20 cellular contexts compared by ENCODE assay signal in genomic region chr17:49110504-49110903, GRCh38. TPM values are rescaled to one million over a fixed set of nuclear protein-coding genes. Genes with fewer than 3 reads are reported as not detected.
DNase-seq lines count a peak whose midpoint lies in the region; ATAC-seq and TF ChIP-seq lines count a peak whose summit lies in the region.
"Had no signal": no experiment of that assay in that cellular context is flagged by ENCODE, and none has a peak within 500 bp of the region (broad histone marks: within the 10 kb centered on the region; RNA-seq: fewer than 3 reads in every experiment).

No MANE protein-coding gene starts in this region.

- peaks cover 2% of the 10 kb centered on the region for H3K9me3 ChIP-seq in mammary epithelial cell (replicated peaks; ENCODE audit: insufficient read depth, low read length)

- H2AFZ ChIP-seq in mammary epithelial cell (ENCODE audit: low read depth, low read length) = peak overlapping the region; percentile 23

- no TSS peak for BruUV-seq in mammary epithelial cell (replicated peaks; lab: Mats Ljungman, UMichigan)

- CTCF ChIA-PET in mammary epithelial cell (lab: Charles Lee; ENCODE audit: low non-redundant PET) = no interaction called here

- no peak for TF ChIP-seq CTCF in mammary epithelial cell (conservative IDR thresholded peaks at IDR 0.05 in 1 of 2, IDR thresholded peaks at IDR 0.05 in 1 of 2; ENCODE audit: extremely low read depth in 1 of 2, insufficient read depth in 1 of 2, low read depth in 1 of 2, low read length in 2 of 2)
- no peak for TF ChIP-seq CTCF in GM20000 (IDR thresholded peaks at IDR 0.05; ENCODE audit: extremely low read depth, missing control alignments)

- no peaks in the 10 kb centered on the region for H3K36me3 ChIP-seq in mammary epithelial cell (ENCODE audit: insufficient read depth, low read length)

- intact Hi-C loops in mammary epithelial cell (cut with micrococcal nuclease) (loop anchor here (5.0 kb wide), 1 partner anchor 82 kb away; no protein-coding TSS in a partner anchor), left colon (cut with DNase I, micrococcal nuclease) (loop anchor here in 1 of 2 donors (10.0 kb wide), 1 partner anchor 64 kb away; no protein-coding TSS in a partner anchor), posterior vena cava (cut with DNase I) (no loop called here)

- H3K27ac ChIP-seq in mammary epithelial cell (ENCODE audit: insufficient read depth, low read depth, low read length) = peak overlapping the region; percentile 82

- no peak overlapping the region for H3K4me3 ChIP-seq in mammary epithelial cell (replicated peaks in 1 of 3; ENCODE audit: insufficient read depth in 1 of 3, low read depth in 2 of 3, low read length in 3 of 3)

- no peak overlapping the region for H3K4me2 ChIP-seq in mammary epithelial cell (ENCODE audit: insufficient read depth, low read depth, low read length)

- H3K79me2 ChIP-seq in mammary epithelial cell (ENCODE audit: insufficient read depth, low read length) = no peaks in the 10 kb centered on the region

- 0% methylated on average over 1 of the region's 1 CpG for WGBS in mammary epithelial cell (ENCODE audit: low coverage, missing lambda C conversion rate)

- no peaks in the 10 kb centered on the region for H4K20me1 ChIP-seq in mammary epithelial cell (ENCODE audit: insufficient read depth, low read length)

- DNase-seq in Daoy (ENCODE audit: low read depth) (peak; percentile 46), NCI-H526 treated with DMSO at 0.1 percent for 48 hours (lab: John Stamatoyannopoulos, UW) (peak; percentile 72), mammary epithelial cell (peak; percentile 99), left colon (no peak), GM20000 (ENCODE audit: low spot score) (no peak), NCI-H2196 (lab: John Stamatoyannopoulos, UW; ENCODE audit: unreplicated experiment) (no peak), posterior vena cava (ENCODE audit: low spot score) (no peak), DMS53 treated with DMSO at 0.1 percent for 48 hours (lab: John Stamatoyannopoulos, UW; ENCODE audit: unreplicated experiment) (no peak)
- DNase-seq: Calu3, DMS79 treated with DMSO at 0.1 percent for 48 hours, MV-4-11, NCI-H1417 treated with DMSO at 0.1 percent for 48 hours, NCI-H2029 treated with DMSO at 0.1 percent for 48 hours, NCI-H524 treated with DMSO at 0.1 percent for 48 hours, Right ventricle myocardium superior had no signal

- H3K9ac ChIP-seq in mammary epithelial cell (ENCODE audit: insufficient read depth, low read length) = no peak overlapping the region

- in situ Hi-C loops in mammary epithelial cell (cut with MboI; ENCODE audit: low sequenced_read_pairs in 2 of 2) = no loop called here

- peak; percentile 16 for ATAC-seq in left colon
- ATAC-seq: SK-N-SH treated with all-trans-retinoic acid at 6 μM for 48 hours had no signal

- dilution Hi-C loops in mammary epithelial cell (cut with HindIII; ENCODE audit: low sequenced_read_pairs) = no loop called here

- H3K27me3 ChIP-seq in mammary epithelial cell (ENCODE audit: insufficient read depth, low read length) = no peaks in the 10 kb centered on the region

- H3K4me1 ChIP-seq in mammary epithelial cell (ENCODE audit: insufficient read depth, low read length) = peaks cover 45% of the 10 kb centered on the region

RNA-seq across cellular contexts. Expression of gene B4GALNT2, which starts 22.1 kb away (rescaled TPM):
- total RNA-seq in Daoy (2014; rRNA removed; shearing (Covaris generic)) = 0.51 and 0.63 TPM in 2 replicates
- total RNA-seq in mammary epithelial cell = under 1 TPM; 0.14 to 0.17 TPM
- polyA plus RNA-seq in mammary epithelial cell = 0.05 TPM
- polyA minus RNA-seq in mammary epithelial cell = not detected
- 10 to 100 TPM; 45.0 to 99.9 TPM for total RNA-seq in left colon
- under 1 TPM; 0.05 to 0.10 TPM for total RNA-seq in posterior vena cava
- total RNA-seq: A673, H1, LHCN-M2, Right ventricle myocardium superior had no signal
- polyA plus RNA-seq: CD14-positive monocyte, H1 had no signal

Comparison
In these comparisons a context has a peak if more than half of its experiments do, and no peak if none do; other contexts are left out.
1. DNase-seq: peak in Daoy (single experiment), NCI-H526 treated with DMSO at 0.1 percent for 48 hours (single experiment) and mammary epithelial cell (single experiment); none in left colon (0 of 2), GM20000 (single experiment), NCI-H2196 (single experiment), posterior vena cava (single experiment) and DMS53 treated with DMSO at 0.1 percent for 48 hours (single experiment).
2. RNA of gene B4GALNT2, which starts 22.1 kb away (total RNA-seq): 45.0 to 99.9 TPM in left colon; 0.51 to 0.63 TPM in Daoy, 0.14 to 0.17 TPM in mammary epithelial cell and 0.05 to 0.10 TPM in posterior vena cava; every median in the first group is over 10 times any median in the second.